Comparison of ENCODE assay signal across 23 cellular contexts in the genomic region with DNA sequence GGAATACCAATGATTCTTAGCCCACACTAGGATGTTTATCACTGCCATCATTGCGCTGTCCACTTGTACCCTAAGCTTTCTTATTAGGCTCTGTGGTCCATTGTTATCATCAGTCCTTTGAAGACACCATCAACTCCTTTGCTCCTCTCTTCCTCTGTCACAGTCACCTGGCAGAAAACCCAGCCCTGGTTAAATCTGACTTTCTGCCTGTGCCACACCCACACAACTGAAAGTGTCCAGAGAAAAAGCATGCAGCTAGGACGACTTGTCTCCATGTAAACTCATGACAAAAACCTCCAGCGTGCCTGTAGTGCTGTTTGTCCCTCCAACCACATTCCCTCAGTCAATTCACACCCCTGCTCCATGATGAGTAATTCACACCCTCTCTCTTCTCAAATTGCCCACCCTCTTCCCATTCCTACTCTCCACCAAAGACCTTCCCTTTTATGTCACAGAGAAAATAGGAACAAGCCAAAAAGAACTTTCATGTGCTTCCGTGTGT.
"Had no signal": no experiment of that assay in that cellular context is flagged by ENCODE, and none has a peak within 500 bp of the region (broad histone marks: within the 10 kb centered on the region; RNA-seq: fewer than 3 reads in every experiment).

No MANE protein-coding gene starts in this region.

- H3K27ac Mint-ChIP-seq: activated naive CD8-positive, alpha-beta T cell treated with anti-CD3 and anti-CD28 coated beads, Interleukin-2, amount 50 U/mL, for 24 hours had no signal

- ATAC-seq: activated CD4-positive, CD25-positive, alpha-beta regulatory T cell treated with anti-CD3 and anti-CD28 coated beads, Interleukin-2, amount 50 U/mL, for 24 hours; activated naive CD4-positive, alpha-beta T cell treated with anti-CD3 and anti-CD28 coated beads, Interleukin-2, amount 50 U/mL, for 72 hours; activated naive CD8-positive, alpha-beta T cell treated with anti-CD3 and anti-CD28 coated beads, Interleukin-2, amount 50 U/mL, for 24 hours; activated T-cell treated with anti-CD3 and anti-CD28 coated beads, Interleukin-2, amount 50 U/mL, for 4 hours; body of pancreas; Right ventricle myocardium inferior had no signal

- H3K4me2 ChIP-seq: KMS-11, SK-N-SH had no signal

- H3K36me3 Mint-ChIP-seq: activated naive CD4-positive, alpha-beta T cell treated with anti-CD3 and anti-CD28 coated beads, Interleukin-2, amount 50 U/mL, for 72 hours had no signal

- DNase-seq: activated CD4-positive, alpha-beta T cell treated with anti-CD3 and anti-CD28 coated beads for 4 hours; activated CD4-positive, alpha-beta T cell treated with anti-CD3 and anti-CD28 coated beads, Interleukin-2, amount 50 U/mL, for 48 hours; activated CD8-positive, alpha-beta memory T cell treated with anti-CD3 and anti-CD28 coated beads for 24 hours; activated effector memory CD4-positive, alpha-beta T cell treated with anti-CD3 and anti-CD28 coated beads, Interleukin-2, amount 50 U/mL, for 16 hours; activated naive CD4-positive, alpha-beta T cell treated with Interleukin-2 at 50 U/mL for 16 hours; activated naive CD8-positive, alpha-beta T cell treated with anti-CD3 and anti-CD28 coated beads, Interleukin-2, amount 50 U/mL, for 24 hours; activated T-cell treated with anti-CD3 and anti-CD28 coated beads, Interleukin-2, amount 50 U/mL, for 4 hours; amniotic stem cell; body of pancreas; MV-4-11; NCI-H1092 treated with DMSO at 0.1 percent for 48 hours; NCI-H1436; NCI-H187; NCI-H2081; NCI-H446; NCI-H524; SJCRH30; SK-N-SH had no signal

- H3K4me1 ChIP-seq: ascending aorta, body of pancreas, SJCRH30 had no signal

- H3K9ac ChIP-seq: KMS-11, SK-N-SH had no signal

- H3K9me3 ChIP-seq: ascending aorta, body of pancreas, SJCRH30, SK-N-SH had no signal

- H3K27ac ChIP-seq: ascending aorta, body of pancreas, KMS-11, SJCRH30 had no signal

- H3K36me3 ChIP-seq: ascending aorta, SJCRH30 had no signal

- H3K4me3 Mint-ChIP-seq: activated naive CD8-positive, alpha-beta T cell treated with anti-CD3 and anti-CD28 coated beads, Interleukin-2, amount 50 U/mL, for 24 hours; activated T-cell treated with anti-CD3 and anti-CD28 coated beads, Interleukin-2, amount 50 U/mL, for 4 hours had no signal

- H3K4me3 ChIP-seq: ascending aorta, body of pancreas, SJCRH30 had no signal

- H3K27me3 ChIP-seq: ascending aorta, SJCRH30 had no signal

- H3K9me3 Mint-ChIP-seq: activated naive CD4-positive, alpha-beta T cell treated with anti-CD3 and anti-CD28 coated beads, Interleukin-2, amount 50 U/mL, for 72 hours; activated naive CD8-positive, alpha-beta T cell treated with anti-CD3 and anti-CD28 coated beads, Interleukin-2, amount 50 U/mL, for 24 hours; activated T-cell treated with anti-CD3 and anti-CD28 coated beads, Interleukin-2, amount 50 U/mL, for 4 hours had no signal
